Comparison of ENCODE assay signal across 18 cellular contexts in the genomic region with DNA sequence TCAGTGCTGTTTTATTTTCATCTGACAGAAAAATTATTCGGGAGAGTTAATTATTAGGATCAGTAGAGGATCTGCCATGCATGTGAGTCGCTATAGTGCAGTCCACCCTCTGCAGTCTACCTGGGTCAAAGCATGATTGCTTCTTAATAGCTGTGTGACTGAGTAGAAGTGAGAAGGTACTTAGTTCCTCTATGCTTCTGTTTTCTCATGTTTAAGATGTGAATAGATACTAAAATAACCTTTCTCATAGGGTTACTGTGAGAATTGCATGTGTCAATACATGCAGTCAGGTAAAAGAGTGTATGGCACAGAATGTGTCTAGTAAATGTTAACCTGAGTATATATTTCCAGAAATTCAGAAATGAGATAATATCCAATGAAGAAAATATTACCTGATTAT.
"Had no signal": no experiment of that assay in that cellular context is flagged by ENCODE, and none has a peak within 500 bp of the region (broad histone marks: within the 10 kb centered on the region; RNA-seq: fewer than 3 reads in every experiment).

No MANE protein-coding gene starts in this region.

- H3K4me3 ChIP-seq: dorsolateral prefrontal cortex, heart left ventricle, pancreas had no signal

- H3K9me3 ChIP-seq: pancreas had no signal

- H3K27me3 ChIP-seq: dorsolateral prefrontal cortex, heart left ventricle, pancreas had no signal

- ATAC-seq: heart left ventricle, left lobe of liver, natural killer cell, pancreas, right cardiac atrium had no signal

- DNase-seq: cortex of kidney; dorsolateral prefrontal cortex; effector CD8-positive, alpha-beta T cell; foreskin melanocyte; heart left ventricle; hippocampal formation; natural killer cell; pancreas; right cardiac atrium; small intestine; stimulated activated CD4-positive, alpha-beta T cell treated with anti-CD3 and anti-CD28 coated beads, Interleukin-12 subunit alpha, Interleukin-12 subunit beta, amount 100 ng/mL, for 4 hours; stimulated activated naive CD4-positive, alpha-beta T cell treated with Interleukin-2 at 50 U/mL for 16 hours had no signal

- H3K27me3 Mint-ChIP-seq: progenitor cell of endocrine pancreas, type B pancreatic cell had no signal

- H3K4me3 Mint-ChIP-seq: mesothelial cell of epicardium, natural killer cell, neural crest cell, type B pancreatic cell had no signal

- H3K27ac ChIP-seq: dorsolateral prefrontal cortex, heart left ventricle, pancreas had no signal

- H3K4me1 ChIP-seq: heart left ventricle, pancreas had no signal

- H3K9me3 Mint-ChIP-seq: type B pancreatic cell had no signal

- H3K36me3 ChIP-seq: heart left ventricle, pancreas had no signal

- H3K36me3 Mint-ChIP-seq: natural killer cell, type B pancreatic cell had no signal

- H3K4me1 Mint-ChIP-seq: natural killer cell, neural crest cell had no signal

- FAIRE-seq: pancreas, small intestine, urothelium cell line had no signal

- H3K27ac Mint-ChIP-seq: natural killer cell, type B pancreatic cell had no signal
